Comparison of ENCODE assay signal across 8 cellular contexts in the genomic region with DNA sequence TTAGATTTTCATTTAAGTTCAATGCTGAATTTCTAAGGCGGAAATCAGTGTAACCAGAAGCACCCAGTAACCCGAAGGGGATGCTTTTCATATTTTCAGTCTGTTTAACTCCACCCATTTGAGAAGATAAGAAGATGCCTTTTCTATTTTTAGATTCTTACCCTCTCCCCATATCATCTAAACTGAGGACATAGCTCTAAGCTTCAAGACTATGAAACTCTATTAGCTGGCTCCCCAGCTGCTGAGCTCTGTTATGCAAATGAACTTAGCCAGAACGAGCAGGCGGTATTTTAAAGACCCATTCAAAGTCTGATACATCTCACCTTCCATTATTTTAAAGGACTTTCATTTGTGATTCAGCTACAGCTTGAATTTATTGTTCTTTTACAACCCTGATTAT. TPM values are rescaled to one million over a fixed set of nuclear protein-coding genes. Genes with fewer than 3 reads are reported as not detected.
DNase-seq lines count a peak whose midpoint lies in the region; ATAC-seq, FAIRE-seq and TF ChIP-seq lines count a peak whose summit lies in the region.

No MANE protein-coding gene starts in this region.

- H3K36me3 ChIP-seq in OCI-LY3 (replicated peaks; ENCODE audit: low read depth, low read length), result peaks cover 22% of the 10 kb centered on the region
- peaks cover 0 to 8% (median 0%) of the 10 kb centered on the region in 9 donors for H3K36me3 ChIP-seq in heart right ventricle
- H3K36me3 ChIP-seq in upper lobe of right lung, result no peaks in the 10 kb centered on the region

- peaks cover 28% of the 10 kb centered on the region for H4K20me1 ChIP-seq in OCI-LY3 (ENCODE audit: insufficient read depth, low read length)

- DNase-seq in heart right ventricle, result no peak
- DNase-seq in upper lobe of right lung, result no peak
- DNase-seq in COR-L47 (lab: John Stamatoyannopoulos, UW), result no peak
- DNase-seq in frontal cortex (ENCODE audit: low spot score in 2 of 2), result no peak
- no peak for DNase-seq in dedifferentiated amniotic fluid mesenchymal stem cell (ENCODE audit: extremely low spot score)

- H3K9me3 ChIP-seq in OCI-LY3 (ENCODE audit: insufficient read depth, low read length) (no peaks in the 10 kb centered on the region), heart right ventricle (no peaks in the 10 kb centered on the region), upper lobe of right lung (no peaks in the 10 kb centered on the region)

- 16 to 30% methylated on average over 4 of the region's 4 CpGs for WGBS in heart right ventricle, 2 donors

- H3K79me2 ChIP-seq in OCI-LY3 (ENCODE audit: low read length), result peaks cover 85% of the 10 kb centered on the region

- H2AFZ ChIP-seq in OCI-LY3 (ENCODE audit: low read depth, low read length), result no peak overlapping the region

- no peak for TF ChIP-seq CTCF in OCI-LY3 (IDR thresholded peaks at IDR 0.05; ENCODE audit: low read depth, low read length)
- TF ChIP-seq CTCF in heart right ventricle (IDR thresholded peaks at IDR 0.05), result no peak
- no peak for TF ChIP-seq CTCF in upper lobe of right lung (IDR thresholded peaks at IDR 0.05)

- intact Hi-C loops in heart right ventricle (cut with DNase I) (loop anchor here in 2 of 10 donors (1.0 to 10.0 kb wide), 4 partner anchors 16 to 240 kb away; a partner anchor contains a TSS), upper lobe of right lung (cut with DNase I) (no loop called here)

- no peak for FAIRE-seq in frontal cortex (lab: Jason Lieb, UNC)

- peak overlapping the region; percentile 98 for H3K4me2 ChIP-seq in OCI-LY3 (ENCODE audit: low read length)

- H3K9ac ChIP-seq in OCI-LY3 (ENCODE audit: low read length), result peak overlapping the region; percentile 82

- peaks cover 86% of the 10 kb centered on the region for H3K4me1 ChIP-seq in OCI-LY3 (ENCODE audit: low read length)
- peaks cover 47 to 100% (median 98%) of the 10 kb centered on the region in 9 donors for H3K4me1 ChIP-seq in heart right ventricle
- H3K4me1 ChIP-seq in upper lobe of right lung, result peaks cover 92% of the 10 kb centered on the region

- H3K27ac ChIP-seq in OCI-LY3 (ENCODE audit: low read length) (peak overlapping the region; percentile 95), heart right ventricle (peak overlapping the region; percentile 77 to 99 (median 90)), upper lobe of right lung (peak overlapping the region; percentile 77)

- H3K4me3 ChIP-seq in OCI-LY3 (ENCODE audit: low read length), result peak overlapping the region; percentile 75
- peak overlapping the region in 7 of 10 donors; percentile 6 to 40 (median 17) for H3K4me3 ChIP-seq in heart right ventricle
- H3K4me3 ChIP-seq in upper lobe of right lung, result no peak overlapping the region

- H3K27me3 ChIP-seq in OCI-LY3 (ENCODE audit: low read depth, low read length), result no peaks in the 10 kb centered on the region
- H3K27me3 ChIP-seq in heart right ventricle, result no peaks in the 10 kb centered on the region
- H3K27me3 ChIP-seq in upper lobe of right lung, result no peaks in the 10 kb centered on the region

- ATAC-seq in GM18909 (IDR thresholded peaks at IDR 0.05; ENCODE audit: poor library complexity, unreplicated experiment) (peak; percentile 84), HG02623 (IDR thresholded peaks at IDR 0.05; ENCODE audit: unreplicated experiment) (peak; percentile 80), heart right ventricle (peak; percentile 37 to 68 (median 58)), upper lobe of right lung (no peak)

RNA-seq across cellular contexts. Expression of a gene that starts 16.5 kb away (rescaled TPM):
- total RNA-seq in heart right ventricle (100 to 1,000 TPM in 6 of 10 donors, 10 to 100 TPM in 4; 67.3 to 188 (median 143) TPM), upper lobe of right lung (71.1 TPM), frontal cortex (22.4 TPM)
- 10 to 100 TPM; 28.4 to 32.9 TPM for polyA plus RNA-seq in heart right ventricle
